1 cellular context compared by ENCODE assay signal in genomic region chr1:27816921-27817630, GRCh38.
TF ChIP-seq lines count a peak whose summit lies in the region.

No MANE protein-coding gene starts in this region.

TF ChIP-seq in HepG2, 621 proteins besides CTCF, POLR2A, EP300 and RAD21 (continued from another document and continues in another):
- TF ChIP-seq ZNF512B (CRISPR knock-in tag; IDR thresholded peaks at IDR 0.05; ENCODE audit: borderline replicate concordance) (no peak), IRF1 (CRISPR knock-in tag; IDR thresholded peaks at IDR 0.05; ENCODE audit: low read depth) (no peak), GFI1 (CRISPR knock-in tag; IDR thresholded peaks at IDR 0.05; ENCODE audit: borderline replicate concordance) (0 out of 2 replicates have a peak, but pooled peaks have one; percentile 24), ETV5 (CRISPR knock-in tag; IDR thresholded peaks at IDR 0.05; ENCODE audit: borderline replicate concordance) (no peak), ZFP62 (CRISPR knock-in tag; IDR thresholded peaks at IDR 0.05) (no peak), KDM6A (CRISPR knock-in tag; IDR thresholded peaks at IDR 0.05; ENCODE audit: low read depth) (peak; percentile 55; the same call in 1 of the 2 replicates), MAX (IDR thresholded peaks at IDR 0.05) (peak; percentile 16; the same call in 1 of the 2 replicates), ZBTB49 (CRISPR knock-in tag; IDR thresholded peaks at IDR 0.05; ENCODE audit: borderline replicate concordance) (no peak), MED1 (CRISPR knock-in tag; IDR thresholded peaks at IDR 0.05) (peak; percentile 74), ZNF317 (CRISPR knock-in tag; IDR thresholded peaks at IDR 0.05) (no peak), TEAD3 (CRISPR knock-in tag; optimal IDR thresholded peaks at IDR 0.05; ENCODE audit: borderline replicate concordance) (peak; percentile 92), MEIS1 (CRISPR knock-in tag; IDR thresholded peaks at IDR 0.05; ENCODE audit: borderline replicate concordance) (peak; percentile 59; the same call in 1 of the 2 replicates), SOX5 (CRISPR knock-in tag; IDR thresholded peaks at IDR 0.05; ENCODE audit: borderline replicate concordance) (peak; percentile 67; the same call in 1 of the 2 replicates), ZNF713 (CRISPR knock-in tag; IDR thresholded peaks at IDR 0.05) (no peak), FOXA3 (CRISPR knock-in tag; IDR thresholded peaks at IDR 0.05) (peak; percentile 77), FOXP1 (IDR thresholded peaks at IDR 0.05) (peak; percentile 96), FOXP1 (CRISPR knock-in tag; IDR thresholded peaks at IDR 0.05) (peak; percentile 95), HDAC2 (CRISPR knock-in tag; IDR thresholded peaks at IDR 0.05) (peak; percentile 50), MAFF (IDR thresholded peaks at IDR 0.05; ENCODE audit: low read depth, low read length) (peak; percentile 85), MAF1 (CRISPR knock-in tag; IDR thresholded peaks at IDR 0.05; ENCODE audit: borderline replicate concordance) (no peak), HOXA7 (CRISPR knock-in tag; IDR thresholded peaks at IDR 0.05) (no peak), SMARCC2 (IDR thresholded peaks at IDR 0.05) (no peak), FOXJ3 (CRISPR knock-in tag; IDR thresholded peaks at IDR 0.05; ENCODE audit: borderline replicate concordance) (peak; percentile 17; the same call in 1 of the 2 replicates), MAFK (conservative IDR thresholded peaks at IDR 0.05 in 1 of 2, IDR thresholded peaks at IDR 0.05 in 1 of 2; ENCODE audit: low read length in 2 of 2) (peak; percentile 83 to 97), SPEN (CRISPR knock-in tag; IDR thresholded peaks at IDR 0.05; ENCODE audit: low read depth) (no peak), SMAD1 (CRISPR knock-in tag; IDR thresholded peaks at IDR 0.05; ENCODE audit: borderline replicate concordance, low read depth) (no peak), RBM22 (optimal IDR thresholded peaks at IDR 0.05; ENCODE audit: low read length) (no peak), ZNF3 (CRISPR knock-in tag; IDR thresholded peaks at IDR 0.05) (peak; percentile 93), TBX2 (CRISPR knock-in tag; IDR thresholded peaks at IDR 0.05; ENCODE audit: borderline replicate concordance) (0 out of 2 replicates have a peak, but pooled peaks have one; percentile 43), SALL2 (CRISPR knock-in tag; IDR thresholded peaks at IDR 0.05) (no peak), THAP11 (CRISPR knock-in tag; IDR thresholded peaks at IDR 0.05) (peak; percentile 66), TGIF2 (CRISPR knock-in tag; IDR thresholded peaks at IDR 0.05) (no peak), PHF20 (CRISPR knock-in tag; IDR thresholded peaks at IDR 0.05) (no peak), JUN (CRISPR knock-in tag; IDR thresholded peaks at IDR 0.05) (peak; percentile 63; the same call in 1 of the 2 replicates), GLI4 (CRISPR knock-in tag; IDR thresholded peaks at IDR 0.05; ENCODE audit: borderline replicate concordance) (no peak), ZNF367 (CRISPR knock-in tag; IDR thresholded peaks at IDR 0.05; ENCODE audit: borderline replicate concordance) (no peak), MTA1 (CRISPR knock-in tag; IDR thresholded peaks at IDR 0.05; ENCODE audit: borderline replicate concordance) (no peak; the same call in 1 of the 2 replicates), SMC3 (IDR thresholded peaks at IDR 0.05; ENCODE audit: low read length) (peak; percentile 17; the same call in 1 of the 2 replicates)
- TF ChIP-seq, protein P1, sequence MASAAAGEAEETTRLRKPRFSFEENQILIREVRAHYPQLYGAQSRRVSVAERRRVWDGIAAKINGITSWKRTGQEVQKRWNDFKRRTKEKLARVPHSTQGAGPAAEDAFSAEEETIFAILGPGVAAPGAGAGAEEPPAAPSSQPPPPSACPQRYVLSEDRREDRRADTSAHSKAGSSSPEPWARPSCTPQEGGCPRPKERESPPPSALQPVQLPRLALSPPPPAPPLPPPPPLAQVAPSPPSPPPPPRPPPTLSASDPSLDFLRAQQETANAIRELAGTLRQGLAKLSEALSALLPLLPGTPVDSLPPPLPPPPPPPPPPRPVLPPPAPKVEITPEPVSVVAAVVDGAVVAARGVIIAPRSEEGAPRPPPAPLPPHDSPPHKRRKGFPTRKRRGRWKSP (CRISPR knock-in tag; IDR thresholded peaks at IDR 0.05), result no peak
- TF ChIP-seq, protein P2, sequence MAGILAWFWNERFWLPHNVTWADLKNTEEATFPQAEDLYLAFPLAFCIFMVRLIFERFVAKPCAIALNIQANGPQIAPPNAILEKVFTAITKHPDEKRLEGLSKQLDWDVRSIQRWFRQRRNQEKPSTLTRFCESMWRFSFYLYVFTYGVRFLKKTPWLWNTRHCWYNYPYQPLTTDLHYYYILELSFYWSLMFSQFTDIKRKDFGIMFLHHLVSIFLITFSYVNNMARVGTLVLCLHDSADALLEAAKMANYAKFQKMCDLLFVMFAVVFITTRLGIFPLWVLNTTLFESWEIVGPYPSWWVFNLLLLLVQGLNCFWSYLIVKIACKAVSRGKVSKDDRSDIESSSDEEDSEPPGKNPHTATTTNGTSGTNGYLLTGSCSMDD (CRISPR knock-in tag; IDR thresholded peaks at IDR 0.05), result no peak
- TF ChIP-seq, protein P3, sequence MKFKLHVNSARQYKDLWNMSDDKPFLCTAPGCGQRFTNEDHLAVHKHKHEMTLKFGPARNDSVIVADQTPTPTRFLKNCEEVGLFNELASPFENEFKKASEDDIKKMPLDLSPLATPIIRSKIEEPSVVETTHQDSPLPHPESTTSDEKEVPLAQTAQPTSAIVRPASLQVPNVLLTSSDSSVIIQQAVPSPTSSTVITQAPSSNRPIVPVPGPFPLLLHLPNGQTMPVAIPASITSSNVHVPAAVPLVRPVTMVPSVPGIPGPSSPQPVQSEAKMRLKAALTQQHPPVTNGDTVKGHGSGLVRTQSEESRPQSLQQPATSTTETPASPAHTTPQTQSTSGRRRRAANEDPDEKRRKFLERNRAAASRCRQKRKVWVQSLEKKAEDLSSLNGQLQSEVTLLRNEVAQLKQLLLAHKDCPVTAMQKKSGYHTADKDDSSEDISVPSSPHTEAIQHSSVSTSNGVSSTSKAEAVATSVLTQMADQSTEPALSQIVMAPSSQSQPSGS (CRISPR knock-in tag; IDR thresholded peaks at IDR 0.05), result peak; percentile 76; the same call in 1 of the 2 replicates
- TF ChIP-seq, protein P4, sequence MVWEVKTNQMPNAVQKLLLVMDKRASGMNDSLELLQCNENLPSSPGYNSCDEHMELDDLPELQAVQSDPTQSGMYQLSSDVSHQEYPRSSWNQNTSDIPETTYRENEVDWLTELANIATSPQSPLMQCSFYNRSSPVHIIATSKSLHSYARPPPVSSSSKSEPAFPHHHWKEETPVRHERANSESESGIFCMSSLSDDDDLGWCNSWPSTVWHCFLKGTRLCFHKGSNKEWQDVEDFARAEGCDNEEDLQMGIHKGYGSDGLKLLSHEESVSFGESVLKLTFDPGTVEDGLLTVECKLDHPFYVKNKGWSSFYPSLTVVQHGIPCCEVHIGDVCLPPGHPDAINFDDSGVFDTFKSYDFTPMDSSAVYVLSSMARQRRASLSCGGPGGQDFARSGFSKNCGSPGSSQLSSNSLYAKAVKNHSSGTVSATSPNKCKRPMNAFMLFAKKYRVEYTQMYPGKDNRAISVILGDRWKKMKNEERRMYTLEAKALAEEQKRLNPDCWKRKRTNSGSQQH (CRISPR knock-in tag; IDR thresholded peaks at IDR 0.05; ENCODE audit: low read depth), result no peak
- TF ChIP-seq, protein P5, sequence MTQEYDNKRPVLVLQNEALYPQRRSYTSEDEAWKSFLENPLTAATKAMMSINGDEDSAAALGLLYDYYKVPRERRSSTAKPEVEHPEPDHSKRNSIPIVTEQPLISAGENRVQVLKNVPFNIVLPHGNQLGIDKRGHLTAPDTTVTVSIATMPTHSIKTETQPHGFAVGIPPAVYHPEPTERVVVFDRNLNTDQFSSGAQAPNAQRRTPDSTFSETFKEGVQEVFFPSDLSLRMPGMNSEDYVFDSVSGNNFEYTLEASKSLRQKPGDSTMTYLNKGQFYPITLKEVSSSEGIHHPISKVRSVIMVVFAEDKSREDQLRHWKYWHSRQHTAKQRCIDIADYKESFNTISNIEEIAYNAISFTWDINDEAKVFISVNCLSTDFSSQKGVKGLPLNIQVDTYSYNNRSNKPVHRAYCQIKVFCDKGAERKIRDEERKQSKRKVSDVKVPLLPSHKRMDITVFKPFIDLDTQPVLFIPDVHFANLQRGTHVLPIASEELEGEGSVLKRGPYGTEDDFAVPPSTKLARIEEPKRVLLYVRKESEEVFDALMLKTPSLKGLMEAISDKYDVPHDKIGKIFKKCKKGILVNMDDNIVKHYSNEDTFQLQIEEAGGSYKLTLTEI (CRISPR knock-in tag; conservative IDR thresholded peaks at IDR 0.05), result no peak
- TF ChIP-seq, protein P6, sequence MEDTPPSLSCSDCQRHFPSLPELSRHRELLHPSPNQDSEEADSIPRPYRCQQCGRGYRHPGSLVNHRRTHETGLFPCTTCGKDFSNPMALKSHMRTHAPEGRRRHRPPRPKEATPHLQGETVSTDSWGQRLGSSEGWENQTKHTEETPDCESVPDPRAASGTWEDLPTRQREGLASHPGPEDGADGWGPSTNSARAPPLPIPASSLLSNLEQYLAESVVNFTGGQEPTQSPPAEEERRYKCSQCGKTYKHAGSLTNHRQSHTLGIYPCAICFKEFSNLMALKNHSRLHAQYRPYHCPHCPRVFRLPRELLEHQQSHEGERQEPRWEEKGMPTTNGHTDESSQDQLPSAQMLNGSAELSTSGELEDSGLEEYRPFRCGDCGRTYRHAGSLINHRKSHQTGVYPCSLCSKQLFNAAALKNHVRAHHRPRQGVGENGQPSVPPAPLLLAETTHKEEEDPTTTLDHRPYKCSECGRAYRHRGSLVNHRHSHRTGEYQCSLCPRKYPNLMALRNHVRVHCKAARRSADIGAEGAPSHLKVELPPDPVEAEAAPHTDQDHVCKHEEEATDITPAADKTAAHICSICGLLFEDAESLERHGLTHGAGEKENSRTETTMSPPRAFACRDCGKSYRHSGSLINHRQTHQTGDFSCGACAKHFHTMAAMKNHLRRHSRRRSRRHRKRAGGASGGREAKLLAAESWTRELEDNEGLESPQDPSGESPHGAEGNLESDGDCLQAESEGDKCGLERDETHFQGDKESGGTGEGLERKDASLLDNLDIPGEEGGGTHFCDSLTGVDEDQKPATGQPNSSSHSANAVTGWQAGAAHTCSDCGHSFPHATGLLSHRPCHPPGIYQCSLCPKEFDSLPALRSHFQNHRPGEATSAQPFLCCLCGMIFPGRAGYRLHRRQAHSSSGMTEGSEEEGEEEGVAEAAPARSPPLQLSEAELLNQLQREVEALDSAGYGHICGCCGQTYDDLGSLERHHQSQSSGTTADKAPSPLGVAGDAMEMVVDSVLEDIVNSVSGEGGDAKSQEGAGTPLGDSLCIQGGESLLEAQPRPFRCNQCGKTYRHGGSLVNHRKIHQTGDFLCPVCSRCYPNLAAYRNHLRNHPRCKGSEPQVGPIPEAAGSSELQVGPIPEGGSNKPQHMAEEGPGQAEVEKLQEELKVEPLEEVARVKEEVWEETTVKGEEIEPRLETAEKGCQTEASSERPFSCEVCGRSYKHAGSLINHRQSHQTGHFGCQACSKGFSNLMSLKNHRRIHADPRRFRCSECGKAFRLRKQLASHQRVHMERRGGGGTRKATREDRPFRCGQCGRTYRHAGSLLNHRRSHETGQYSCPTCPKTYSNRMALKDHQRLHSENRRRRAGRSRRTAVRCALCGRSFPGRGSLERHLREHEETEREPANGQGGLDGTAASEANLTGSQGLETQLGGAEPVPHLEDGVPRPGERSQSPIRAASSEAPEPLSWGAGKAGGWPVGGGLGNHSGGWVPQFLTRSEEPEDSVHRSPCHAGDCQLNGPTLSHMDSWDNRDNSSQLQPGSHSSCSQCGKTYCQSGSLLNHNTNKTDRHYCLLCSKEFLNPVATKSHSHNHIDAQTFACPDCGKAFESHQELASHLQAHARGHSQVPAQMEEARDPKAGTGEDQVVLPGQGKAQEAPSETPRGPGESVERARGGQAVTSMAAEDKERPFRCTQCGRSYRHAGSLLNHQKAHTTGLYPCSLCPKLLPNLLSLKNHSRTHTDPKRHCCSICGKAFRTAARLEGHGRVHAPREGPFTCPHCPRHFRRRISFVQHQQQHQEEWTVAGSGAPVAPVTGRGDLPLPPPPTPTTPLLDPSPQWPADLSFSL (CRISPR knock-in tag; IDR thresholded peaks at IDR 0.05), result no peak
